In the genomic region with DNA sequence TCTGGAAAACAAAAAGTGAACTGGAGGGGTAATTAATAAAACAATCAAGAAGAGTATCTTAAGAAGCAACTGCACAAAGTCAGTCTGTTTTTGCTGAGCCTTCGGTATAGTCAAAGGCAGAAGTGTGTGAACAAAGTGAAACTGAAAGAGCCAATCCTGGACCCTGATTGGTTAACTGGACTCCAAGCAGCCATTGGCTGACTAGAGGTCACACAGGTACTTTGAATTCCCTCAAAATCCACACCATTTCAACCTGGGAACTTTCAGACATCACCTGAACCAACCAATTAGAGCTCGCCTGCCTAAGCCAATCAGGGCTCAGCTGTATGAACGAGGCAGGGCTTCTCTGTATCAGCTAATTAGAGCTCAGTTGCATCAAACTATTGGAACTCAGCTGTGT, we compare ENCODE assay signal across 8 cellular contexts.
DNase-seq lines count a peak whose midpoint lies in the region; ATAC-seq lines count a peak whose summit lies in the region.

No MANE protein-coding gene starts in this region.

- no peaks in the 10 kb centered on the region for H3K27me3 Mint-ChIP-seq in activated T-cell treated with anti-CD3 and anti-CD28 coated beads, Interleukin-2, amount 50 U/mL, for 72 hours (ENCODE audit: low read depth)
- no peaks in the 10 kb centered on the region for H3K27me3 Mint-ChIP-seq in central memory CD8-positive, alpha-beta T cell
- H3K27me3 Mint-ChIP-seq in stimulated activated naive B cell treated with anti-CD40 and anti-IgM and Interleukin-4, amounts not matched to agents 10 μg/mL and 1 μg/mL and 100 μg/mL, for 72 hours = no peaks in the 10 kb centered on the region

- peak; percentile 44 to 80 for ATAC-seq in activated T-cell treated with anti-CD3 and anti-CD28 coated beads, Interleukin-2, amount 50 U/mL, for 72 hours (replicated peaks in 1 of 2)
- ATAC-seq in central memory CD8-positive, alpha-beta T cell (replicated peaks; ENCODE audit: extremely low read depth, poor library complexity, severe bottlenecking) = peak; percentile 56
- peak; percentile 79 to 92 for ATAC-seq in stimulated activated naive B cell treated with anti-CD40 and anti-IgM and Interleukin-4, amounts not matched to agents 10 μg/mL and 1 μg/mL and 100 μg/mL, for 72 hours (replicated peaks)
- ATAC-seq in HG02642 (IDR thresholded peaks at IDR 0.05; ENCODE audit: poor library complexity, unreplicated experiment) = no peak

- peaks cover 6% of the 10 kb centered on the region for H3K4me1 Mint-ChIP-seq in activated T-cell treated with anti-CD3 and anti-CD28 coated beads, Interleukin-2, amount 50 U/mL, for 72 hours (ENCODE audit: low read depth)
- H3K4me1 Mint-ChIP-seq in central memory CD8-positive, alpha-beta T cell = peaks cover 6% of the 10 kb centered on the region
- peaks cover 4 to 6% of the 10 kb centered on the region in 2 donors for H3K4me1 Mint-ChIP-seq in stimulated activated naive B cell treated with anti-CD40 and anti-IgM and Interleukin-4, amounts not matched to agents 10 μg/mL and 1 μg/mL and 100 μg/mL, for 72 hours

- H3K4me3 Mint-ChIP-seq in activated T-cell treated with anti-CD3 and anti-CD28 coated beads, Interleukin-2, amount 50 U/mL, for 72 hours = peak overlapping the region in 1 of 2 donors; percentile 83
- H3K4me3 Mint-ChIP-seq in central memory CD8-positive, alpha-beta T cell = peak overlapping the region; percentile 39
- H3K4me3 Mint-ChIP-seq in stimulated activated naive B cell treated with anti-CD40 and anti-IgM and Interleukin-4, amounts not matched to agents 10 μg/mL and 1 μg/mL and 100 μg/mL, for 72 hours = peak overlapping the region; percentile 51 to 61

- DNase-seq in activated T-cell treated with anti-CD3 and anti-CD28 coated beads, Interleukin-2, amount 50 U/mL, for 72 hours = peak in 1 of 2 donors; percentile 9
- no peak for DNase-seq in activated T-cell treated with anti-CD3 and anti-CD28 coated beads for 4 hours
- DNase-seq in KBM-7 = peak; percentile 3
- DNase-seq in central memory CD8-positive, alpha-beta T cell (ENCODE audit: low spot score in 2 of 2) = no peak
- no peak for DNase-seq in stimulated activated naive B cell treated with anti-CD40 and anti-IgM and Interleukin-4, amounts not matched to agents 10 μg/mL and 1 μg/mL and 100 μg/mL, for 72 hours
- DNase-seq in epidermal melanocyte (ENCODE audit: insufficient read length, low spot score) = no peak
- DNase-seq in GM19238 (ENCODE audit: insufficient read length, low spot score) = no peak

- in situ Hi-C loops in KBM-7 (cut with MboI; ENCODE audit: low pct_unique_long_range_greater_than_20kb, low sequenced_read_pairs) = no loop called here

- peaks cover 3 to 4% of the 10 kb centered on the region in 2 donors for H3K36me3 Mint-ChIP-seq in activated T-cell treated with anti-CD3 and anti-CD28 coated beads, Interleukin-2, amount 50 U/mL, for 72 hours (ENCODE audit: insufficient read depth in 2 of 2)
- H3K36me3 Mint-ChIP-seq in central memory CD8-positive, alpha-beta T cell (ENCODE audit: insufficient read depth) = peaks cover 1% of the 10 kb centered on the region
- peaks cover 0 to 10% of the 10 kb centered on the region in 2 donors for H3K36me3 Mint-ChIP-seq in stimulated activated naive B cell treated with anti-CD40 and anti-IgM and Interleukin-4, amounts not matched to agents 10 μg/mL and 1 μg/mL and 100 μg/mL, for 72 hours

- H3K9me3 Mint-ChIP-seq in activated T-cell treated with anti-CD3 and anti-CD28 coated beads, Interleukin-2, amount 50 U/mL, for 72 hours = peaks cover 2 to 5% of the 10 kb centered on the region in 2 donors
- H3K9me3 Mint-ChIP-seq in central memory CD8-positive, alpha-beta T cell = no peaks in the 10 kb centered on the region
- H3K9me3 Mint-ChIP-seq in stimulated activated naive B cell treated with anti-CD40 and anti-IgM and Interleukin-4, amounts not matched to agents 10 μg/mL and 1 μg/mL and 100 μg/mL, for 72 hours = peaks cover 11 to 13% of the 10 kb centered on the region in 2 donors

- peak overlapping the region; percentile 80 for H3K27ac Mint-ChIP-seq in activated T-cell treated with anti-CD3 and anti-CD28 coated beads, Interleukin-2, amount 50 U/mL, for 72 hours
- H3K27ac Mint-ChIP-seq in central memory CD8-positive, alpha-beta T cell (ENCODE audit: low read depth) = peak overlapping the region; percentile 77
- H3K27ac Mint-ChIP-seq in stimulated activated naive B cell treated with anti-CD40 and anti-IgM and Interleukin-4, amounts not matched to agents 10 μg/mL and 1 μg/mL and 100 μg/mL, for 72 hours = peak overlapping the region; percentile 87
